In genomic region chr6:1415416-1416063, GRCh38 we compare ENCODE assay signal across 15 cellular contexts. TPM values are rescaled to one million over a fixed set of nuclear protein-coding genes. Genes with fewer than 3 reads are reported as not detected.
DNase-seq lines count a peak whose midpoint lies in the region; ATAC-seq, FAIRE-seq and TF ChIP-seq lines count a peak whose summit lies in the region.
"Had no signal": no experiment of that assay in that cellular context is flagged by ENCODE, and none has a peak within 500 bp of the region (broad histone marks: within the 10 kb centered on the region; RNA-seq: fewer than 3 reads in every experiment).

No MANE protein-coding gene starts in this region.

- no peaks in the 10 kb centered on the region for H3K9me2 ChIP-seq in GM23248 (ENCODE audit: insufficient read depth)

- FAIRE-seq in K562 (lab: Jason Lieb, UNC) (no peak), HepG2 (lab: Jason Lieb, UNC) (no peak)
- FAIRE-seq: GM12878, GM18507, HTR-8/SVneo had no signal

- DNase-seq in GM23248 (peak; percentile 39), RKO (ENCODE audit: low spot score) (peak; percentile 10), K562 (ENCODE audit: extremely low read depth in 1 of 4, low spot score in 3 of 4) (no peak), HepG2 (ENCODE audit: low spot score) (no peak), DMS 273 treated with DMSO at 0.1 percent for 48 hours (lab: John Stamatoyannopoulos, UW) (no peak), nucleus accumbens (lab: John Stamatoyannopoulos, UW) (no peak), T-helper 1 cell (no peak)
- DNase-seq: ACHN; CD4-positive, CD25-positive, alpha-beta regulatory T cell had no signal

- no peak for TF ChIP-seq EP300 in K562 (IDR thresholded peaks at IDR 0.05; ENCODE audit: low read length)
- TF ChIP-seq EP300 in HepG2 (IDR thresholded peaks at IDR 0.05; ENCODE audit: low read depth in 2 of 2, low read length in 2 of 2), result no peak
- TF ChIP-seq EP300 in HepG2 (CRISPR knock-in tag; IDR thresholded peaks at IDR 0.05; ENCODE audit: borderline replicate concordance), result no peak

- TF ChIP-seq RAD21 in K562 (CRISPR knock-in tag; conservative IDR thresholded peaks at IDR 0.05 in 1 of 2, IDR thresholded peaks at IDR 0.05 in 1 of 2) (no peak), HepG2 (CRISPR knock-in tag; IDR thresholded peaks at IDR 0.05) (no peak)

- intact Hi-C loops in K562 (cut with micrococcal nuclease), result no loop called here
- intact Hi-C loops in HepG2 (cut with micrococcal nuclease; ENCODE audit: unreplicated experiment), result no loop called here

- no TSS peak for BruUV-seq in K562 (replicated peaks; lab: Mats Ljungman, UMichigan)
- no TSS peak for BruUV-seq in HepG2 (replicated peaks; lab: Mats Ljungman, UMichigan)

- H3K36me3 ChIP-seq in GM23248 (ENCODE audit: low read depth), result no peaks in the 10 kb centered on the region
- H3K36me3 ChIP-seq in K562 (ENCODE audit: control insufficient read depth, insufficient read depth, low read length), result no peaks in the 10 kb centered on the region
- no peaks in the 10 kb centered on the region for H3K36me3 ChIP-seq in HepG2 (replicated peaks in 1 of 2; ENCODE audit: control insufficient read depth in 1 of 2, insufficient read depth in 2 of 2, low read length in 2 of 2)
- H3K36me3 ChIP-seq: BLaER1 treated with 17β-estradiol and CSF1 and Interleukin-3, amounts not matched to agents 10 nM and 100 nM had no signal

- H3K9me3 ChIP-seq in GM23248 (ENCODE audit: low read depth), result no peaks in the 10 kb centered on the region
- no peaks in the 10 kb centered on the region for H3K9me3 ChIP-seq in K562 (replicated peaks; ENCODE audit: control insufficient read depth, insufficient read depth, low read depth, low read length)
- H3K9me3 ChIP-seq in HepG2 (ENCODE audit: low read length), result no peaks in the 10 kb centered on the region

- no peak for TF ChIP-seq CTCF in K562 (IDR thresholded peaks at IDR 0.05 in 2 of 3, conservative IDR thresholded peaks at IDR 0.05 in 1 of 3; ENCODE audit: insufficient read depth in 2 of 3, low read depth in 1 of 3, low read length in 3 of 3)
- no peak for TF ChIP-seq CTCF in HepG2 (CRISPR knock-in tag; IDR thresholded peaks at IDR 0.05)

- CTCF ChIA-PET in K562 (lab: Yijun Ruan, JAX; ENCODE audit: low intra/inter-chr PET ratio), result no interaction called here
- CTCF ChIA-PET in HepG2 (lab: Yijun Ruan, JAX; ENCODE audit: low intra/inter-chr PET ratio, low total read pairs), result no interaction called here

- H3K27ac ChIP-seq in GM23248 (no peak overlapping the region), K562 (ENCODE audit: extremely low read depth, low read depth, low read length) (no peak overlapping the region), HepG2 (ENCODE audit: extremely low read length, insufficient read depth, low read length) (no peak overlapping the region)
- H3K27ac ChIP-seq: BLaER1 treated with 17β-estradiol and CSF1 and Interleukin-3, amounts not matched to agents 10 nM and 100 nM had no signal

- 70 to 73% methylated on average over 10 of the region's 10 CpGs for WGBS in GM23248 (ENCODE audit: low coverage in 1 of 2, low lambda C conversion rate in 2 of 2, missing lambda C conversion rate in 2 of 2), 2 experiments
- under 1% methylated on average over 10 of the region's 10 CpGs for WGBS in K562 (ENCODE audit: insufficient coverage, low coverage, missing lambda C conversion rate)
- WGBS in HepG2 (ENCODE audit: low lambda C conversion rate), result 38% methylated on average over 10 of the region's 10 CpGs

- H3K79me2 ChIP-seq in GM23248 (ENCODE audit: insufficient read depth) (no peaks in the 10 kb centered on the region), K562 (ENCODE audit: control insufficient read depth, insufficient read depth, low read length) (no peaks in the 10 kb centered on the region), HepG2 (ENCODE audit: insufficient read depth, low read length) (no peaks in the 10 kb centered on the region)

- POLR2A ChIA-PET in K562 (lab: Yijun Ruan, JAX) (no interaction called here), HepG2 (lab: Yijun Ruan, JAX) (no interaction called here)

- no peaks in the 10 kb centered on the region for H3K9me1 ChIP-seq in K562 (ENCODE audit: control insufficient read depth, insufficient read depth, low read length)

- H3K9ac ChIP-seq in GM23248 (no peak overlapping the region), K562 (ENCODE audit: insufficient read depth in 1 of 2, low read depth in 2 of 2, low read length in 2 of 2) (no peak overlapping the region), HepG2 (ENCODE audit: insufficient read depth, low read depth, low read length) (no peak overlapping the region)
- H3K9ac ChIP-seq: BLaER1 treated with 17β-estradiol and CSF1 and Interleukin-3, amounts not matched to agents 10 nM and 100 nM had no signal

- H3K4me1 ChIP-seq in GM23248 (ENCODE audit: insufficient read depth) (no peaks in the 10 kb centered on the region), K562 (replicated peaks in 1 of 2; ENCODE audit: control insufficient read depth in 2 of 2, insufficient read depth in 2 of 2, low read length in 2 of 2) (peaks cover 0 to 3% of the 10 kb centered on the region in 2 experiments; a peak in 1 of 5 replicates), HepG2 (ENCODE audit: insufficient read depth, low read length) (no peaks in the 10 kb centered on the region)
- H3K4me1 ChIP-seq: BLaER1 treated with 17β-estradiol and CSF1 and Interleukin-3, amounts not matched to agents 10 nM and 100 nM had no signal

- H3K27me3 ChIP-seq in GM23248 (replicated peaks; ENCODE audit: insufficient read depth), result 0 out of 2 replicates have a peak, but pooled peaks cover 6% of the 10 kb centered on the region
- peaks cover 26 to 63% of the 10 kb centered on the region in 2 experiments; a peak in 4 of 5 replicates for H3K27me3 ChIP-seq in K562 (ENCODE audit: control insufficient read depth in 2 of 2, insufficient read depth in 2 of 2, low read length in 2 of 2)
- H3K27me3 ChIP-seq in HepG2 (ENCODE audit: control insufficient read depth in 1 of 2, insufficient read depth in 2 of 2, low read length in 2 of 2), result peaks cover 7 to 51% of the 10 kb centered on the region in 2 experiments; a peak in 4 of 5 replicates
- H3K27me3 ChIP-seq: BLaER1 treated with 17β-estradiol and CSF1 and Interleukin-3, amounts not matched to agents 10 nM and 100 nM had no signal

- no peak overlapping the region for H3K4me3 ChIP-seq in GM23248
- H3K4me3 ChIP-seq in K562, result no peak overlapping the region
- H3K4me3 ChIP-seq in HepG2 (replicated peaks in 1 of 3; ENCODE audit: insufficient read depth in 1 of 3, low read depth in 2 of 3, low read length in 3 of 3), result no peak overlapping the region
- H3K4me3 ChIP-seq: BLaER1 treated with 17β-estradiol and CSF1 and Interleukin-3, amounts not matched to agents 10 nM and 100 nM; GM12878 had no signal

- H3F3A ChIP-seq in GM23248 (ENCODE audit: insufficient read depth), result no peaks in the 10 kb centered on the region

- H4K20me1 ChIP-seq in GM23248 (ENCODE audit: insufficient read depth) (no peaks in the 10 kb centered on the region), K562 (replicated peaks; ENCODE audit: control insufficient read depth, insufficient read depth, low read length) (no peaks in the 10 kb centered on the region; the same call in 1 of the 2 replicates), HepG2 (ENCODE audit: insufficient read depth, low read length) (no peaks in the 10 kb centered on the region)
- H4K20me1 ChIP-seq: BLaER1 treated with 17β-estradiol and CSF1 and Interleukin-3, amounts not matched to agents 10 nM and 100 nM had no signal

- H2AFZ ChIP-seq in GM23248, result no peak overlapping the region
- H2AFZ ChIP-seq in K562 (ENCODE audit: low read depth, low read length), result no peak overlapping the region
- H2AFZ ChIP-seq in HepG2 (ENCODE audit: low read length), result no peak overlapping the region

- TF ChIP-seq POLR2A in K562 (conservative IDR thresholded peaks at IDR 0.05), result no peak
- TF ChIP-seq POLR2A in HepG2 (IDR thresholded peaks at IDR 0.05; ENCODE audit: insufficient read depth in 1 of 2, low read depth in 2 of 2, low read length in 2 of 2), result no peak

- H3K4me2 ChIP-seq in GM23248 (ENCODE audit: unreplicated experiment) (no peak overlapping the region), K562 (ENCODE audit: insufficient read depth, low read length) (no peak overlapping the region), HepG2 (ENCODE audit: low read depth, low read length) (no peak overlapping the region)
- H3K4me2 ChIP-seq: BLaER1 treated with 17β-estradiol and CSF1 and Interleukin-3, amounts not matched to agents 10 nM and 100 nM had no signal

- ATAC-seq in K562 (no peak), HepG2 (no peak)
- ATAC-seq: GM12878 had no signal

- in situ Hi-C loops in GM23248 (cut with MboI) (loop anchor here (25.0 kb wide), 1 partner anchor 828 kb away; no protein-coding TSS in a partner anchor), K562 (cut with MboI) (loop anchor here (25.0 kb wide), 1 partner anchor 828 kb away; no protein-coding TSS in a partner anchor), HepG2 (cut with HindIII; ENCODE audit: extremely low pct_ligation_motif_present, low pct_unique_long_range_greater_than_20kb) (no loop called here)

RNA-seq across cellular contexts. Expression of gene FOXF2, which starts 26.2 kb away (rescaled TPM):
- 5.1 and 8.3 TPM in 2 replicates for total RNA-seq in GM23248 (2014; rRNA removed; shearing (Covaris generic))
- polyA plus RNA-seq in GM23248 (2016; fragmentation: Nextera tagmentation; extraction: Ambion mirVana) (2.5 and 2.7 TPM in 2 replicates), K562 (2011; rRNA removed) (not detected in 2 replicates), K562 (2014; fragmentation: Illumina TruSeq; extraction: Trizol) (not detected in 2 replicates), K562 (2014; fragmentation: Nextera tagmentation; extraction: Ambion mirVana) (not detected), K562 (2014; rRNA removed) (not detected in 2 replicates), HepG2 (2011; rRNA removed) (not detected in 2 replicates)
- total RNA-seq in K562 (2011; cell fraction: chromatin; rRNA removed; ENCODE audit: low replicate concordance), result not detected in 2 replicates
- not detected in 2 replicates for total RNA-seq in K562 (2011; cell fraction: nucleolus; rRNA removed)
- total RNA-seq in K562 (2011; cell fraction: nucleoplasm; rRNA removed), result not detected in 2 replicates
- total RNA-seq in K562 (2014; rRNA removed) (not detected in 2 replicates), K562 (2014; rRNA removed; fragmentation: Illumina TruSeq; extraction: Trizol) (not detected in 2 replicates), K562 (2015; rRNA removed; fragmentation: Illumina TruSeq; extraction: Trizol) (not detected in 2 replicates), K562 (2021) (not detected in 2 replicates), HepG2 (2016; rRNA removed; fragmentation: Illumina TruSeq; extraction: Trizol) (not detected in 2 replicates)
- not detected in 2 replicates for polyA plus RNA-seq in K562 (2011; cell fraction: cytosol; rRNA removed)
- polyA plus RNA-seq in K562 (2011; cell fraction: nucleus; rRNA removed), result not detected in 2 replicates
- polyA plus RNA-seq in K562 (2012), result not detected in 2 replicates
- polyA minus RNA-seq in K562 (2011; rRNA and poly(A)+ RNA removed), result not detected in 2 replicates
- polyA minus RNA-seq in K562 (2011; cell fraction: cytosol; rRNA and poly(A)+ RNA removed), result not detected in 2 replicates
- polyA minus RNA-seq in K562 (2011; cell fraction: nucleus; rRNA and poly(A)+ RNA removed), result not detected in 2 replicates
- not detected in 2 replicates for total RNA-seq in HepG2 (2016; cell fraction: cytosol; rRNA removed; fragmentation: Illumina TruSeq; extraction: Trizol; ENCODE audit: low read depth)
- total RNA-seq in HepG2 (2016; cell fraction: insoluble cytoplasmic fraction; rRNA removed; fragmentation: Illumina TruSeq; extraction: Trizol), result not detected in 2 replicates
- total RNA-seq in HepG2 (2016; cell fraction: membrane; rRNA removed; fragmentation: Illumina TruSeq; extraction: Trizol), result not detected in 2 replicates
- not detected in 2 replicates for total RNA-seq in HepG2 (2016; cell fraction: nucleus; rRNA removed; fragmentation: Illumina TruSeq; extraction: Trizol)
- polyA plus RNA-seq in HepG2 (2011; cell fraction: cytosol; rRNA removed), result 0.03 TPM in 2 replicates
- polyA plus RNA-seq in HepG2 (2011; cell fraction: nucleus; rRNA removed), result not detected in 2 replicates
- polyA plus RNA-seq in HepG2 (2012), result not detected in 2 replicates
- not detected in 2 replicates for polyA plus RNA-seq in HepG2 (2016; cell fraction: cytosol; fragmentation: Illumina TruSeq; extraction: Trizol; ENCODE audit: low read depth)
- polyA plus RNA-seq in HepG2 (2016; cell fraction: insoluble cytoplasmic fraction; fragmentation: Illumina TruSeq; extraction: Trizol; ENCODE audit: low read depth), result not detected in 2 replicates
- polyA plus RNA-seq in HepG2 (2016; cell fraction: membrane; fragmentation: Illumina TruSeq; extraction: Trizol; ENCODE audit: low read depth), result not detected in 2 replicates
- not detected in 2 replicates for polyA plus RNA-seq in HepG2 (2016; cell fraction: nucleus; fragmentation: Illumina TruSeq; extraction: Trizol; ENCODE audit: insufficient read depth, low read depth)
- polyA minus RNA-seq in HepG2 (2011; rRNA and poly(A)+ RNA removed; ENCODE audit: low replicate concordance), result 33.4 TPM in 1 of 2 replicates, not detected in the other
- 0.26 and 0.30 TPM in 2 replicates for polyA minus RNA-seq in HepG2 (2011; cell fraction: cytosol; rRNA and poly(A)+ RNA removed)
- polyA minus RNA-seq in HepG2 (2011; cell fraction: nucleus; rRNA and poly(A)+ RNA removed), result 0.13 TPM in 1 of 2 replicates, not detected in the other
- total RNA-seq: A172; CD4-positive, CD25-positive, alpha-beta regulatory T cell; G401; GM12878 had no signal
- polyA plus RNA-seq: CD4-positive, CD25-positive, alpha-beta regulatory T cell; GM12878 had no signal

Comparison
In these comparisons a context has a peak if more than half of its experiments do, and no peak if none do; other contexts are left out.
1. DNase-seq: peak in GM23248 (single experiment) and RKO (single experiment); none in K562 (0 of 4), HepG2 (single experiment), DMS 273 treated with DMSO at 0.1 percent for 48 hours (single experiment), nucleus accumbens (0 of 56) and T-helper 1 cell (0 of 5).